18 cellular contexts compared by ENCODE assay signal in genomic region chr12:62347922-62348650, GRCh38.
DNase-seq lines count a peak whose midpoint lies in the region; ATAC-seq and TF ChIP-seq lines count a peak whose summit lies in the region.
"Had no signal": no experiment of that assay in that cellular context is flagged by ENCODE, and none has a peak within 500 bp of the region (broad histone marks: within the 10 kb centered on the region; RNA-seq: fewer than 3 reads in every experiment).

No MANE protein-coding gene starts in this region.

- no peak overlapping the region for H3K9ac ChIP-seq in endodermal cell (ENCODE audit: extremely low read depth, low read length, poor library complexity, severe bottlenecking)

- no peak overlapping the region for H3K4me3 Mint-ChIP-seq in natural killer cell treated with Interleukin-12 subunit alpha and Interleukin-12 subunit beta and Interleukin-15 and Interleukin-18, amount 100 ng/mL, for 72 hours
- H3K4me3 Mint-ChIP-seq in endodermal cell, result no peak overlapping the region
- H3K4me3 Mint-ChIP-seq: activated CD4-positive, alpha-beta memory T cell treated with anti-CD3 and anti-CD28 coated beads for 36 hours; activated naive CD4-positive, alpha-beta T cell treated with anti-CD3 and anti-CD28 coated beads for 36 hours; brain; stimulated activated naive CD8-positive, alpha-beta T cell treated with anti-CD3 and anti-CD28 coated beads, Interleukin-15, Interleukin-2, amounts not matched to agents 100 ng/mL and 50 ng/mL, for 24 hours; type B pancreatic cell had no signal

- peaks cover 9% of the 10 kb centered on the region for H3K9me3 Mint-ChIP-seq in natural killer cell treated with Interleukin-12 subunit alpha and Interleukin-12 subunit beta and Interleukin-15 and Interleukin-18, amount 100 ng/mL, for 72 hours
- H3K9me3 Mint-ChIP-seq in endodermal cell, result peaks cover 11% of the 10 kb centered on the region

- H3K27me3 ChIP-seq in AG04450 (ENCODE audit: control insufficient read depth, insufficient read depth, low read length), result no peaks in the 10 kb centered on the region
- no peaks in the 10 kb centered on the region for H3K27me3 ChIP-seq in endodermal cell (ENCODE audit: control insufficient read depth, insufficient read depth, low read length, poor library complexity, severe bottlenecking)
- H3K27me3 ChIP-seq: right lobe of liver had no signal

- no peaks in the 10 kb centered on the region for H3K27me3 Mint-ChIP-seq in natural killer cell treated with Interleukin-12 subunit alpha and Interleukin-12 subunit beta and Interleukin-15 and Interleukin-18, amount 100 ng/mL, for 72 hours
- no peaks in the 10 kb centered on the region for H3K27me3 Mint-ChIP-seq in endodermal cell (ENCODE audit: insufficient read depth)
- H3K27me3 Mint-ChIP-seq: activated CD4-positive, alpha-beta memory T cell treated with anti-CD3 and anti-CD28 coated beads for 36 hours; brain; stimulated activated naive CD8-positive, alpha-beta T cell treated with anti-CD3 and anti-CD28 coated beads, Interleukin-15, Interleukin-2, amounts not matched to agents 100 ng/mL and 50 ng/mL, for 24 hours; type B pancreatic cell had no signal

- CTCF ChIA-PET in AG04450 (lab: Charles Lee), result no interaction called here

- H3K4me3 ChIP-seq in AG04450 (ENCODE audit: low read depth, low read length) (peak overlapping the region; percentile 29), fibroblast of mammary gland (ENCODE audit: control insufficient read depth, low read depth, low read length) (no peak overlapping the region), endodermal cell (ENCODE audit: low read length) (no peak overlapping the region)
- H3K4me3 ChIP-seq: right lobe of liver had no signal

- H3K4me1 ChIP-seq in endodermal cell (ENCODE audit: control insufficient read depth, insufficient read depth, low read length), result no peaks in the 10 kb centered on the region
- H3K4me1 ChIP-seq: right lobe of liver had no signal

- H3K9me3 ChIP-seq in AG04450 (ENCODE audit: control insufficient read depth, insufficient read depth, low read length) (peaks cover 4% of the 10 kb centered on the region), endodermal cell (ENCODE audit: control insufficient read depth, low read length) (no peaks in the 10 kb centered on the region)
- H3K9me3 ChIP-seq: right lobe of liver had no signal

- POLR2A ChIA-PET in AG04450 (lab: Yijun Ruan, JAX), result no interaction called here

- H3K36me3 Mint-ChIP-seq in natural killer cell treated with Interleukin-12 subunit alpha and Interleukin-12 subunit beta and Interleukin-15 and Interleukin-18, amount 100 ng/mL, for 72 hours, result peaks cover 9% of the 10 kb centered on the region
- H3K36me3 Mint-ChIP-seq in endodermal cell (ENCODE audit: low read depth), result peaks cover 23% of the 10 kb centered on the region

- no peak overlapping the region for H3K27ac ChIP-seq in AG04450 (ENCODE audit: low read depth, low read length)
- H3K27ac ChIP-seq in endodermal cell (ENCODE audit: low read depth, low read length), result no peak overlapping the region
- H3K27ac ChIP-seq: right lobe of liver had no signal

- H3K27ac Mint-ChIP-seq in natural killer cell treated with Interleukin-12 subunit alpha and Interleukin-12 subunit beta and Interleukin-15 and Interleukin-18, amount 100 ng/mL, for 72 hours, result no peak overlapping the region
- no peak overlapping the region for H3K27ac Mint-ChIP-seq in endodermal cell
- H3K27ac Mint-ChIP-seq: activated CD4-positive, alpha-beta memory T cell treated with anti-CD3 and anti-CD28 coated beads for 36 hours; activated naive CD4-positive, alpha-beta T cell treated with anti-CD3 and anti-CD28 coated beads for 36 hours; brain; stimulated activated naive CD8-positive, alpha-beta T cell treated with anti-CD3 and anti-CD28 coated beads, Interleukin-15, Interleukin-2, amounts not matched to agents 100 ng/mL and 50 ng/mL, for 24 hours; type B pancreatic cell had no signal

- WGBS in endodermal cell (ENCODE audit: insufficient coverage in 1 of 2, insufficient read length in 1 of 2), 2 experiments, result 93% methylated on average over 4 of the region's 5 CpGs; no CpG with 5 or more reads in 1 of the 2 experiments

- ATAC-seq in natural killer cell treated with Interleukin-12 subunit alpha and Interleukin-12 subunit beta and Interleukin-15 and Interleukin-18, amount 100 ng/mL, for 72 hours, result no peak
- ATAC-seq in GM18907 (IDR thresholded peaks at IDR 0.05; ENCODE audit: unreplicated experiment) (no peak), GM18870 (IDR thresholded peaks at IDR 0.05; ENCODE audit: unreplicated experiment) (no peak)
- ATAC-seq: right lobe of liver had no signal

- no peak for DNase-seq in AG04450 (ENCODE audit: low read depth, low spot score)
- DNase-seq in HCEC 1CT, result peak; percentile 78
- DNase-seq in T1000 (lab: John Stamatoyannopoulos, UW), result peak; percentile 12
- peak; percentile 49 for DNase-seq in fibroblast of mammary gland (ENCODE audit: low read depth)
- no peak for DNase-seq in natural killer cell treated with Interleukin-12 subunit alpha and Interleukin-12 subunit beta and Interleukin-15 and Interleukin-18, amount 100 ng/mL, for 72 hours (ENCODE audit: low spot score)
- DNase-seq in endodermal cell, result no peak
- DNase-seq: activated CD4-positive, alpha-beta memory T cell treated with anti-CD3 and anti-CD28 coated beads for 36 hours; activated naive CD4-positive, alpha-beta T cell treated with anti-CD3 and anti-CD28 coated beads for 36 hours; COR-L47; GDM1; NCI-H1436 treated with DMSO at 0.1 percent for 48 hours; right lobe of liver; stimulated activated CD4-positive, alpha-beta T cell treated with anti-CD3 and anti-CD28 coated beads, Interleukin-1b, Interleukin-23, amount 100 ng/mL, for 48 hours had no signal

- H3K36me3 ChIP-seq in endodermal cell (ENCODE audit: control insufficient read depth, insufficient read depth, low read length), result peaks cover 3% of the 10 kb centered on the region

- no peak for TF ChIP-seq CTCF in AG04450 (IDR thresholded peaks at IDR 0.05; ENCODE audit: low read depth, low read length)
- no peak for TF ChIP-seq CTCF in fibroblast of mammary gland (conservative IDR thresholded peaks at IDR 0.05; ENCODE audit: control insufficient read depth, insufficient read depth, low read depth, low read length)
- no peak for TF ChIP-seq CTCF in endodermal cell (conservative IDR thresholded peaks at IDR 0.05)

- peaks cover 19 to 23% of the 10 kb centered on the region in 2 donors for H3K4me1 Mint-ChIP-seq in natural killer cell treated with Interleukin-12 subunit alpha and Interleukin-12 subunit beta and Interleukin-15 and Interleukin-18, amount 100 ng/mL, for 72 hours (ENCODE audit: low read depth in 2 of 2)
- no peaks in the 10 kb centered on the region for H3K4me1 Mint-ChIP-seq in endodermal cell
- H3K4me1 Mint-ChIP-seq: brain had no signal

Comparison
In these comparisons a context has a peak if more than half of its experiments do, and no peak if none do; other contexts are left out.
1. DNase-seq: peak in HCEC 1CT (single experiment), T1000 (single experiment) and fibroblast of mammary gland (single experiment); none in AG04450 (single experiment), natural killer cell treated with Interleukin-12 subunit alpha and Interleukin-12 subunit beta and Interleukin-15 and Interleukin-18, amount 100 ng/mL, for 72 hours (single experiment) and endodermal cell (single experiment).